8 cellular contexts compared by ENCODE assay signal in the genomic region with DNA sequence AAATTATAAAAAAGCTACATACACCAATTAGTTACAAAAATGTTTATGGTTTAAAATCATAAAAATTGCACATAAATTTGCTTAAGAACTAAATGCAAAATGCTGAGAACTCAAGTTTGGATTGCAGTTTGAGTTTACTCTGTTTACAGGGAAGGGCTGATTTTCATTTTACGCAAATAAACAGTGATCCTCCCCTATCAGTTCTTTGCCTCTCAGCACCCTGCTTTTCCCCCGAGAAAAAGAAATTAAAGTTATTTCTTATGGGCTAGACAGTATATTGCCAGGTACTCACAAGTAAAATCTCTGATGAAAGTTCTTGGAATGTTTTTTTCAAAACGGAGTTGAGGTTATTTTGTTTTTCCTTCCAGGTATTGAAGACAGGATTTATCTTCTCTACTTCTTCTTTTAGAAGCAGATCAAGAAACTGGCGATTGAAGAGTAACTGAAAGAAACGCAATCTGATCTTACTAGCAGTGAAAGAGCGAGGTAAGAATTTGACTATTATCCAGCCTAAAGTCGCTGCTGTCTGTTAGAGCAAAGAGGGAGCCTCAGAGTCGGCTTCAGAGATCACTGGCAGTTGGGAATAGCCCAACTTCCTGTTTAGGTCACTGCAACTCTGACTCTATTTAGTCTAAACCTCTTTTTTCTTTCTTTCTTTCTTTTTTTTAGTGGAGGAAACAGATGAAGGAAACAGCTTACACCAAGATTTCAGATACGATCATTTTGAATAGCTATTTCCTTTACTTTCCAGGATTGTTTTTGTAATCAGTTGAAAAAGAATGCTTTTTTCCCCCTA. TPM values are rescaled to one million over a fixed set of nuclear protein-coding genes. Genes with fewer than 3 reads are reported as not detected.
A peak's percentile ranks its signal among the peaks of the same experiment; 100 is the strongest.
DNase-seq lines count a peak whose midpoint lies in the region; ATAC-seq and TF ChIP-seq lines count a peak whose summit lies in the region.

Gene TFPI, minus strand, starts transcription at position 528 of the 796 bp plus-strand sequence. CDS start 50,667 bp downstream, outside the sequence.

- no peak for ATAC-seq in HG03354 (IDR thresholded peaks at IDR 0.05; ENCODE audit: poor library complexity, severe bottlenecking, unreplicated experiment)
- ATAC-seq in HG03025 (IDR thresholded peaks at IDR 0.05; ENCODE audit: low FRiP score, unreplicated experiment) = no peak

- peak within 1 kb of the TSS in 3 of 4 donors; percentile 25 to 60 (median 53) for H3K4me3 ChIP-seq in Peyer's patch
- H3K4me3 ChIP-seq in mucosa of stomach (ENCODE audit: low read length) = peak within 1 kb of the TSS; percentile 46

- H3K9ac ChIP-seq in mucosa of stomach (ENCODE audit: low read length) = peak within 1 kb of the TSS; percentile 68

- TF ChIP-seq POLR2A in Peyer's patch (IDR thresholded peaks at IDR 0.05) = no peak

- H3K9me3 ChIP-seq in Peyer's patch = no peaks in the 10 kb centered on the region
- no peaks in the 10 kb centered on the region for H3K9me3 ChIP-seq in mucosa of stomach (ENCODE audit: control insufficient read depth, low read length)

- H3K36me3 ChIP-seq in Peyer's patch (no peaks in the 10 kb centered on the region), mucosa of stomach (ENCODE audit: control insufficient read depth, insufficient read depth, low read length) (no peaks in the 10 kb centered on the region)

- peak within 1 kb of the TSS in 3 of 4 donors; percentile 44 to 69 (median 68) for H3K27ac ChIP-seq in Peyer's patch

- H3K27me3 ChIP-seq in Peyer's patch = no peaks in the 10 kb centered on the region
- no peaks in the 10 kb centered on the region for H3K27me3 ChIP-seq in mucosa of stomach (ENCODE audit: control insufficient read depth, insufficient read depth, low read length)

- no peak for TF ChIP-seq CTCF in Peyer's patch (IDR thresholded peaks at IDR 0.05)

- DNase-seq in ELR (ENCODE audit: low read depth) (peak; percentile 86), Peyer's patch (no peak), epidermal melanocyte (ENCODE audit: insufficient read length, low spot score) (peak; percentile 49), iPS-NIHi7 (ENCODE audit: extremely low spot score) (no peak), hippocampal formation (lab: John Stamatoyannopoulos, UW) (no peak)

- peaks cover 0 to 5% (median 0%) of the 10 kb centered on the region in 4 donors for H3K4me1 ChIP-seq in Peyer's patch
- H3K4me1 ChIP-seq in mucosa of stomach (ENCODE audit: control insufficient read depth, insufficient read depth, low read length) = peaks cover 24% of the 10 kb centered on the region

RNA-seq across cellular contexts. Expression of gene TFPI, which starts in this region (rescaled TPM):
- total RNA-seq in Peyer's patch = 10 to 100 TPM; 69.9 to 91.4 (median 75.8) TPM

Comparison
In these comparisons a context has a peak if more than half of its experiments do, and no peak if none do; other contexts are left out.
1. DNase-seq: peak in ELR (single experiment) and epidermal melanocyte (single experiment); none in Peyer's patch (0 of 3), iPS-NIHi7 (single experiment) and hippocampal formation (0 of 2).